In the genomic region with DNA sequence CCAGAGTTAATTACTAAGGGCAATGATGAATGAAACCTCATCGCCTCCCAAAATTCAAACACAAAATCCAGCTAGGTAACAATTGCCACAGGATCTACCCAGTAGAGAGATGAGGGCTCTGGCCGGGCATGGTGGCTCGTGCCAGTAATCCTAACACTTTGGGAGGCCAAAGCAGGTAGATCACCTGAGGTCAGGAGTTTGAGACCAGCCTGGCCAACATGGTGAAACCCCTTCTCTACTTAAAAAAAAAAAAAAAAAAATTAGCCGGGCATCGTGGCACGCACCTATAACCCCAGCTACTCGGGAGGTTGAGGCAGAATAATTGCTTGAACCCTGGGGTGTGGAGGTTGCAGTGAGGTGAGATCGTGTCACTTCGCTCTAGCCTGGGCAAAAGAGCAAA, we compare ENCODE assay signal across 12 cellular contexts. TPM values are rescaled to one million over a fixed set of nuclear protein-coding genes. Genes with fewer than 3 reads are reported as not detected.
A peak's percentile ranks its signal among the peaks of the same experiment; 100 is the strongest.
DNase-seq lines count a peak whose midpoint lies in the region; TF ChIP-seq lines count a peak whose summit lies in the region.
"Had no signal": no experiment of that assay in that cellular context is flagged by ENCODE, and none has a peak within 500 bp of the region (broad histone marks: within the 10 kb centered on the region; RNA-seq: fewer than 3 reads in every experiment).

No MANE protein-coding gene starts in this region.

- no peak overlapping the region for H3K9ac ChIP-seq in MM.1S (ENCODE audit: low read length)

- no peak for TF ChIP-seq CTCF in MM.1S (IDR thresholded peaks at IDR 0.05; ENCODE audit: low read length)

- H3K9me3 ChIP-seq in MM.1S (replicated peaks; ENCODE audit: insufficient read depth, low read length) (no peaks in the 10 kb centered on the region), thymus (ENCODE audit: control insufficient read depth) (no peaks in the 10 kb centered on the region), HAP-1 (no peaks in the 10 kb centered on the region)

- no peaks in the 10 kb centered on the region for H3K79me2 ChIP-seq in MM.1S (ENCODE audit: low read length)

- H3K4me1 ChIP-seq in MM.1S (ENCODE audit: low read length) (peaks cover 42% of the 10 kb centered on the region), thymus (ENCODE audit: control insufficient read depth, insufficient read depth, low read length) (peaks cover 66% of the 10 kb centered on the region), HAP-1 (no peaks in the 10 kb centered on the region)

- no peak for DNase-seq in activated naive CD4-positive, alpha-beta T cell treated with anti-CD3 and anti-CD28 coated beads, Interleukin-2, amount 50 U/mL, for 16 hours
- DNase-seq in MM.1S (no peak), CD1c-positive myeloid dendritic cell (ENCODE audit: extremely low spot score) (no peak), globus pallidus (ENCODE audit: low spot score) (no peak), HAP-1 (ENCODE audit: low spot score in 2 of 2) (no peak)
- DNase-seq in activated naive CD8-positive, alpha-beta T cell treated with anti-CD3 and anti-CD28 coated beads for 36 hours: no peak
- DNase-seq: NCI-H2081, nucleus accumbens had no signal

- no peaks in the 10 kb centered on the region for H3K36me3 ChIP-seq in MM.1S (replicated peaks; ENCODE audit: insufficient read depth, low read length)
- H3K36me3 ChIP-seq in thymus (ENCODE audit: control insufficient read depth, insufficient read depth): peaks cover 40% of the 10 kb centered on the region
- H3K36me3 ChIP-seq in HAP-1 (replicated peaks): no peaks in the 10 kb centered on the region

- peak overlapping the region; percentile 73 for H3K4me3 Mint-ChIP-seq in activated naive CD4-positive, alpha-beta T cell treated with anti-CD3 and anti-CD28 coated beads, Interleukin-2, amount 50 U/mL, for 24 hours
- H3K4me3 Mint-ChIP-seq in activated naive CD8-positive, alpha-beta T cell treated with anti-CD3 and anti-CD28 coated beads for 36 hours: peak overlapping the region; percentile 67

- peak overlapping the region; percentile 39; the same call in 1 of the 2 replicates for H3K4me2 ChIP-seq in MM.1S (ENCODE audit: low read depth, low read length)

- H3K4me3 ChIP-seq in MM.1S (ENCODE audit: low read length) (no peak overlapping the region), thymus (ENCODE audit: low read length) (peak overlapping the region; percentile 35), HAP-1 (no peak overlapping the region)

- 34% methylated on average over 9 of the region's 9 CpGs for WGBS in thymus

- H4K20me1 ChIP-seq in MM.1S (ENCODE audit: insufficient read depth, low read length): no peaks in the 10 kb centered on the region

- in situ Hi-C loops in HAP-1 (cut with MboI; ENCODE audit: low sequenced_read_pairs): no loop called here

- peak overlapping the region; percentile 94; the same call in 1 of the 2 replicates for H3K27ac ChIP-seq in MM.1S (ENCODE audit: low read length)
- peak overlapping the region; percentile 98 for H3K27ac ChIP-seq in thymus (ENCODE audit: low read depth)

- H3K27me3 Mint-ChIP-seq in activated naive CD4-positive, alpha-beta T cell treated with anti-CD3 and anti-CD28 coated beads, Interleukin-2, amount 50 U/mL, for 24 hours: no peaks in the 10 kb centered on the region
- no peaks in the 10 kb centered on the region for H3K27me3 Mint-ChIP-seq in activated naive CD8-positive, alpha-beta T cell treated with anti-CD3 and anti-CD28 coated beads for 36 hours

- H3K27me3 ChIP-seq in MM.1S (replicated peaks; ENCODE audit: insufficient read depth, low read length): no peaks in the 10 kb centered on the region
- no peaks in the 10 kb centered on the region for H3K27me3 ChIP-seq in thymus (ENCODE audit: control insufficient read depth, insufficient read depth)
- no peaks in the 10 kb centered on the region for H3K27me3 ChIP-seq in HAP-1 (ENCODE audit: low read depth)

- H2AFZ ChIP-seq in MM.1S (ENCODE audit: low read length): no peak overlapping the region

- H3F3A ChIP-seq in MM.1S (ENCODE audit: insufficient read depth, low read length): peaks cover 25% of the 10 kb centered on the region

- H3K27ac Mint-ChIP-seq in activated naive CD4-positive, alpha-beta T cell treated with anti-CD3 and anti-CD28 coated beads, Interleukin-2, amount 50 U/mL, for 24 hours: peak overlapping the region; percentile 100
- H3K27ac Mint-ChIP-seq in activated naive CD8-positive, alpha-beta T cell treated with anti-CD3 and anti-CD28 coated beads for 36 hours: peak overlapping the region; percentile 99

- H3K4me1 Mint-ChIP-seq in activated naive CD4-positive, alpha-beta T cell treated with anti-CD3 and anti-CD28 coated beads, Interleukin-2, amount 50 U/mL, for 24 hours: peaks cover 91% of the 10 kb centered on the region
- peaks cover 87% of the 10 kb centered on the region for H3K4me1 Mint-ChIP-seq in activated naive CD8-positive, alpha-beta T cell treated with anti-CD3 and anti-CD28 coated beads for 36 hours

- H3K36me3 Mint-ChIP-seq in activated naive CD4-positive, alpha-beta T cell treated with anti-CD3 and anti-CD28 coated beads, Interleukin-2, amount 50 U/mL, for 24 hours: peaks cover 50% of the 10 kb centered on the region
- H3K36me3 Mint-ChIP-seq in activated naive CD8-positive, alpha-beta T cell treated with anti-CD3 and anti-CD28 coated beads for 36 hours: peaks cover 86% of the 10 kb centered on the region

- peaks cover 10% of the 10 kb centered on the region for H3K9me3 Mint-ChIP-seq in activated naive CD4-positive, alpha-beta T cell treated with anti-CD3 and anti-CD28 coated beads, Interleukin-2, amount 50 U/mL, for 24 hours
- peaks cover 18% of the 10 kb centered on the region for H3K9me3 Mint-ChIP-seq in activated naive CD8-positive, alpha-beta T cell treated with anti-CD3 and anti-CD28 coated beads for 36 hours

- H3K9me2 ChIP-seq in MM.1S (replicated peaks; ENCODE audit: insufficient read depth, low read length): no peaks in the 10 kb centered on the region

RNA-seq across cellular contexts. Expression of a gene that starts 15.8 kb away (rescaled TPM):
- 100 to 1,000 TPM; 291 TPM for total RNA-seq in activated naive CD8-positive, alpha-beta T cell treated with anti-CD3 and anti-CD28 coated beads for 36 hours
- 244 TPM for polyA plus RNA-seq in thymus
- total RNA-seq: frontal cortex, RPMI7951 had no signal
